25 cellular contexts compared by ENCODE assay signal in the genomic region with DNA sequence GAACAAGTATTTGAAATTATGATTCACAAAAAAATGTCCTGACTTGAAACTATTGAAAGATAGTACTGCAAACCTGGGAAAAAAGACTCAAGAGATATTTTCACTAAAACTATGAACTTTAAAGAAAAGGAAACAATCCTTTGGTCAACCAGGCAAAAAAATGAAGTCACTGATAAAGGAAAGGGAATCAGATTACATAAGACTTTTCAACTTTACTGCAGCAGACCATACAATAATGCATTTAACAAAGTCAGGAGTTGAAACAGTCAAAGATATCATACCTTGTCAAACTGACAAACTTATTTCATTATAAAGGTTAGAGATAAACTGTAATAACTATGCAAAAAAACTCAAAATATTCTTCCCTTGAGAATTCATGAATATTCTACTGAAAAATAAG.
DNase-seq lines count a peak whose midpoint lies in the region; FAIRE-seq and TF ChIP-seq lines count a peak whose summit lies in the region.
"Had no signal": no experiment of that assay in that cellular context is flagged by ENCODE, and none has a peak within 500 bp of the region (broad histone marks: within the 10 kb centered on the region; RNA-seq: fewer than 3 reads in every experiment).

No MANE protein-coding gene starts in this region.

- H3K9me3 ChIP-seq in HEK293 (ENCODE audit: control insufficient read depth, insufficient read depth, low read depth, low read length) = no peaks in the 10 kb centered on the region
- H3K9me3 ChIP-seq in Karpas-422 (ENCODE audit: low read length) = no peaks in the 10 kb centered on the region
- H3K9me3 ChIP-seq: BE2C, BLaER1 had no signal

- no peak overlapping the region for H3K9ac ChIP-seq in Karpas-422 (ENCODE audit: low read length)
- H3K9ac ChIP-seq: BLaER1 had no signal

- H4K20me1 ChIP-seq in Karpas-422 (ENCODE audit: insufficient read depth, low read depth, low read length) = no peaks in the 10 kb centered on the region
- H4K20me1 ChIP-seq: BLaER1 had no signal

- H3K4me1 ChIP-seq in HEK293 (ENCODE audit: control insufficient read depth, insufficient read depth, low read length) = peaks cover 10% of the 10 kb centered on the region
- peaks cover 69% of the 10 kb centered on the region for H3K4me1 ChIP-seq in Karpas-422 (ENCODE audit: low read length)
- H3K4me1 ChIP-seq: BLaER1 had no signal

- H3K9me2 ChIP-seq in Karpas-422 (replicated peaks; ENCODE audit: insufficient read depth, low read length) = no peaks in the 10 kb centered on the region

- CTCF ChIA-PET in HEK293 (lab: Yijun Ruan, JAX) = no interaction called here

- peak; percentile 58 for FAIRE-seq in islet of Langerhans (lab: Jason Lieb, UNC)
- FAIRE-seq: GM12878, GM12892, GM18507 had no signal

- peak overlapping the region; percentile 15 for H3K4me2 ChIP-seq in Karpas-422 (ENCODE audit: low read depth, low read length, poor library complexity, severe bottlenecking)
- H3K4me2 ChIP-seq: BLaER1 had no signal

- no peak for TF ChIP-seq CTCF in HEK293 (tag by site-specific recombination; IDR thresholded peaks at IDR 0.05)

- no peak for DNase-seq in Karpas-422
- DNase-seq in NK-92 (lab: John Stamatoyannopoulos, UW; ENCODE audit: unreplicated experiment) = no peak
- DNase-seq in effector CD8-positive, alpha-beta T cell (lab: John Stamatoyannopoulos, UW) = no peak
- no peak for DNase-seq in SHP77 (lab: John Stamatoyannopoulos, UW)
- DNase-seq: 8988T; ACHN; BE2C; C1 segment of cervical spinal cord; CD4-positive, alpha-beta memory T cell; CD4-positive, CD25-positive, alpha-beta regulatory T cell; CD8-positive, alpha-beta memory T cell; COR-L47; DMS 273 treated with DMSO at 0.1 percent for 48 hours; DMS153; DMS53; DMS79; DND-41; EL; GDM1 had no signal

- H3K36me3 ChIP-seq in HEK293 (ENCODE audit: control insufficient read depth in 2 of 2, insufficient read depth in 1 of 2, low read length in 2 of 2) (no peaks in the 10 kb centered on the region), Karpas-422 (ENCODE audit: insufficient read depth, low read length) (no peaks in the 10 kb centered on the region)
- H3K36me3 ChIP-seq: BE2C, BLaER1 had no signal

- POLR2A ChIA-PET in HEK293 (lab: Yijun Ruan, JAX) = no interaction called here

- no peak overlapping the region for H3K4me3 ChIP-seq in HEK293 (ENCODE audit: low read depth, low read length)
- no peak overlapping the region for H3K4me3 ChIP-seq in Karpas-422 (ENCODE audit: low read length)
- H3K4me3 ChIP-seq: BLaER1, GM12878 had no signal

- no peaks in the 10 kb centered on the region for H3K79me2 ChIP-seq in Karpas-422 (ENCODE audit: low read length)

- H3K27ac ChIP-seq in HEK293 (ENCODE audit: extremely low read depth, low read depth, low read length) (no peak overlapping the region), Karpas-422 (ENCODE audit: low read length) (peak overlapping the region; percentile 51)
- H3K27ac ChIP-seq: BLaER1 had no signal

- H2AFZ ChIP-seq in Karpas-422 (ENCODE audit: low read length) = no peak overlapping the region

- H3K27me3 ChIP-seq in Karpas-422 (ENCODE audit: low read length) = no peaks in the 10 kb centered on the region
- H3K27me3 ChIP-seq: BE2C, BLaER1 had no signal

TF ChIP-seq in HEK293, 187 proteins besides CTCF, POLR2A, EP300 and RAD21:
- no peak for TF ChIP-seq ZNF677 (tag by site-specific recombination; IDR thresholded peaks at IDR 0.05)
- TF ChIP-seq, protein P1, sequence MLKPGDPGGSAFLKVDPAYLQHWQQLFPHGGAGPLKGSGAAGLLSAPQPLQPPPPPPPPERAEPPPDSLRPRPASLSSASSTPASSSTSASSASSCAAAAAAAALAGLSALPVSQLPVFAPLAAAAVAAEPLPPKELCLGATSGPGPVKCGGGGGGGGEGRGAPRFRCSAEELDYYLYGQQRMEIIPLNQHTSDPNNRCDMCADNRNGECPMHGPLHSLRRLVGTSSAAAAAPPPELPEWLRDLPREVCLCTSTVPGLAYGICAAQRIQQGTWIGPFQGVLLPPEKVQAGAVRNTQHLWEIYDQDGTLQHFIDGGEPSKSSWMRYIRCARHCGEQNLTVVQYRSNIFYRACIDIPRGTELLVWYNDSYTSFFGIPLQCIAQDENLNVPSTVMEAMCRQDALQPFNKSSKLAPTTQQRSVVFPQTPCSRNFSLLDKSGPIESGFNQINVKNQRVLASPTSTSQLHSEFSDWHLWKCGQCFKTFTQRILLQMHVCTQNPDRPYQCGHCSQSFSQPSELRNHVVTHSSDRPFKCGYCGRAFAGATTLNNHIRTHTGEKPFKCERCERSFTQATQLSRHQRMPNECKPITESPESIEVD (tag by site-specific recombination; IDR thresholded peaks at IDR 0.05) = peak; percentile 66
- TF ChIP-seq, protein P2, sequence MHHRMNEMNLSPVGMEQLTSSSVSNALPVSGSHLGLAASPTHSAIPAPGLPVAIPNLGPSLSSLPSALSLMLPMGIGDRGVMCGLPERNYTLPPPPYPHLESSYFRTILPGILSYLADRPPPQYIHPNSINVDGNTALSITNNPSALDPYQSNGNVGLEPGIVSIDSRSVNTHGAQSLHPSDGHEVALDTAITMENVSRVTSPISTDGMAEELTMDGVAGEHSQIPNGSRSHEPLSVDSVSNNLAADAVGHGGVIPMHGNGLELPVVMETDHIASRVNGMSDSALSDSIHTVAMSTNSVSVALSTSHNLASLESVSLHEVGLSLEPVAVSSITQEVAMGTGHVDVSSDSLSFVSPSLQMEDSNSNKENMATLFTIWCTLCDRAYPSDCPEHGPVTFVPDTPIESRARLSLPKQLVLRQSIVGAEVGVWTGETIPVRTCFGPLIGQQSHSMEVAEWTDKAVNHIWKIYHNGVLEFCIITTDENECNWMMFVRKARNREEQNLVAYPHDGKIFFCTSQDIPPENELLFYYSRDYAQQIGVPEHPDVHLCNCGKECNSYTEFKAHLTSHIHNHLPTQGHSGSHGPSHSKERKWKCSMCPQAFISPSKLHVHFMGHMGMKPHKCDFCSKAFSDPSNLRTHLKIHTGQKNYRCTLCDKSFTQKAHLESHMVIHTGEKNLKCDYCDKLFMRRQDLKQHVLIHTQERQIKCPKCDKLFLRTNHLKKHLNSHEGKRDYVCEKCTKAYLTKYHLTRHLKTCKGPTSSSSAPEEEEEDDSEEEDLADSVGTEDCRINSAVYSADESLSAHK (tag by site-specific recombination; IDR thresholded peaks at IDR 0.05) = peak; percentile 50; the same call in 1 of the 2 replicates
